1 cellular context compared by ENCODE assay signal in the genomic region with DNA sequence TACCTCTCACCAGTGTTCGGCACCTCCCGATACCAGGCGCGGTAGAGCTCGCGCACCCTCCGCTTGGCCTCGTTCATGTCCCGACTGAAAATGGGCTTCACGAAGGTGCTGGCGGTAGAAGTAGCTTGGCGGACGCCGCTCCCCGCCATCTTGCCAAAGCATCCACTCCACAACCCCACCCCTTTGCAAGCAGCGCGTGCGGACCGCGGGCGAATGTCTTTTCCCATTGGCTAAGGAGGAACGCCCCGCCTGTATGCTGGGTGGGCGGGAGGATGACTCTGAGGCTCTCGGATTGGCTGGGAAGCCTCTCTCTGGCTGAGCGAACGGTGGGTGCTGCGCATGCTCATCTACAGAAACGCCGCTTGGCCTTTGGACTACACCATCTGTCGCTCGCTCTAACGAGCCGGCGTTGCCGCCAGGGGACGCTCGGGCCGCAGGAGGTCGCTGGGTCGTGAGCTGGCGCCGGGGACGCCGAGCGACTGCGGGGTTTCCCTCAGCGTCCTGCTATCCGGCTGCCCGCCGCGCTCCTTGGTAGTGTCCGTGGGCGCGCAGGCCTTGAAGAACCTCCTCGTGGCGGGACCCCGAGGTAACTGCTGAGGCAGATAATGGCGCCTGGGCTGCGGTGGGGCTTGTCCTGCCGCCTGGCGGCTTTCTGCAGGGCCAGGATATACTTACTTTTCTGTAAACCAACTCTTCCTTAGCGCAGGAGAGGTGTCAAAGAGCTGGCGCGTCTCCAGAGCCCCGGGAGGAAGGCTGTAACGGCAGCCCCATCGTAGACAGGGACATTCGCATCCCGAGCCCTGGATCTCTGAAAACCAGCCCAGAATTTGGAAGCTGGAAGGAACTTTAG.
TF ChIP-seq lines count a peak whose summit lies in the region.

Gene NDUFA6 (minus strand): TSS at position 177 of the 850 bp plus-strand sequence. CDS start 28 bp downstream, at position 149.

TF ChIP-seq in K562, 482 proteins besides CTCF, POLR2A, EP300 and RAD21 (continued from another document):
- no peak for TF ChIP-seq ATF4 (CRISPR knock-in tag; IDR thresholded peaks at IDR 0.05)
- TF ChIP-seq, protein P1, sequence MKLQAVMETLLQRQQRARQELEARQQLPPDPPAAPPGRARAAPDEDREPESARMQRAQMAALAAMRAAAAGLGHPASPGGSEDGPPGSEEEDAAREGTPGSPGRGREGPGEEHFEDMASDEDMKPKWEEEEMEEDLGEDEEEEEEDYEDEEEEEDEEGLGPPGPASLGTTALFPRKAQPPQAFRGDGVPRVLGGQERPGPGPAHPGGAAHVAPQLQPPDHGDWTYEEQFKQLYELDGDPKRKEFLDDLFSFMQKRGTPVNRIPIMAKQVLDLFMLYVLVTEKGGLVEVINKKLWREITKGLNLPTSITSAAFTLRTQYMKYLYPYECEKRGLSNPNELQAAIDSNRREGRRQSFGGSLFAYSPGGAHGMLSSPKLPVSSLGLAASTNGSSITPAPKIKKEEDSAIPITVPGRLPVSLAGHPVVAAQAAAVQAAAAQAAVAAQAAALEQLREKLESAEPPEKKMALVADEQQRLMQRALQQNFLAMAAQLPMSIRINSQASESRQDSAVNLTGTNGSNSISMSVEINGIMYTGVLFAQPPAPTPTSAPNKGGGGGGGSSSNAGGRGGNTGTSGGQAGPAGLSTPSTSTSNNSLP (IDR thresholded peaks at IDR 0.05; ENCODE audit: borderline replicate concordance, low read depth, low read length): no peak
